Comparison of ENCODE assay signal across 28 cellular contexts in the genomic region with DNA sequence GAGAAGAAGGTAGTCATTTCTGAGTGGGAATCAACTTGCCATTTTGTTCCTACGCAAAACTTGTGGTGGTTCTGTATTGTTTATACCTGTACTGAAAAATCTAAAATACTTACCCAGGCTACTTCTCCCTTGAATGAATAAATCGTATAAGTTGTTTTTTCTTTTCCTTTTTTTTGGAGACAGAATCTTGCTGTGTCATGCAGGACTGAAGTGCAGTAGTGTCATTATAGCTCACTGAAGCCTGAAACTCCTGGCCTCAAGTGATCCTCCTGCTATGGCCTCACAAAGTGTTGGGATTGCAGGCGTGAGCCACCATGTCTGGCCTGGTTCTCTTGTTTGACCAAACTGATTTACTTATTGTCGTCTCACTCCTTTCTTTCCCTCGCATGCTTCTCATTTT. TPM values are rescaled to one million over a fixed set of nuclear protein-coding genes. Genes with fewer than 3 reads are reported as not detected.
DNase-seq lines count a peak whose midpoint lies in the region; ATAC-seq and TF ChIP-seq lines count a peak whose summit lies in the region.
"Had no signal": no experiment of that assay in that cellular context is flagged by ENCODE, and none has a peak within 500 bp of the region (broad histone marks: within the 10 kb centered on the region; RNA-seq: fewer than 3 reads in every experiment).

No MANE protein-coding gene starts in this region.

- H3K36me3 Mint-ChIP-seq in activated naive CD8-positive, alpha-beta T cell treated with anti-CD3 and anti-CD28 coated beads for 36 hours, result peaks cover 32% of the 10 kb centered on the region
- H3K36me3 Mint-ChIP-seq in activated naive CD8-positive, alpha-beta T cell treated with anti-CD3 and anti-CD28 coated beads, Interleukin-2, amount 50 U/mL, for 24 hours (ENCODE audit: low read depth), result peaks cover 62% of the 10 kb centered on the region
- peaks cover 70% of the 10 kb centered on the region for H3K36me3 Mint-ChIP-seq in GM23338 (ENCODE audit: low read depth)
- peaks cover 54% of the 10 kb centered on the region for H3K36me3 Mint-ChIP-seq in WTC11
- H3K36me3 Mint-ChIP-seq in progenitor cell of endocrine pancreas (ENCODE audit: insufficient read depth), result peaks cover 28% of the 10 kb centered on the region

- peaks cover 7% of the 10 kb centered on the region for H3K4me1 Mint-ChIP-seq in activated naive CD8-positive, alpha-beta T cell treated with anti-CD3 and anti-CD28 coated beads for 36 hours
- H3K4me1 Mint-ChIP-seq in activated naive CD8-positive, alpha-beta T cell treated with anti-CD3 and anti-CD28 coated beads, Interleukin-2, amount 50 U/mL, for 24 hours, result peaks cover 14% of the 10 kb centered on the region
- no peaks in the 10 kb centered on the region for H3K4me1 Mint-ChIP-seq in GM23338
- H3K4me1 Mint-ChIP-seq in WTC11, result no peaks in the 10 kb centered on the region
- peaks cover 4% of the 10 kb centered on the region for H3K4me1 Mint-ChIP-seq in progenitor cell of endocrine pancreas (ENCODE audit: low read depth)

- no peak overlapping the region for H3K4me3 Mint-ChIP-seq in activated naive CD8-positive, alpha-beta T cell treated with anti-CD3 and anti-CD28 coated beads for 36 hours
- H3K4me3 Mint-ChIP-seq in activated naive CD8-positive, alpha-beta T cell treated with anti-CD3 and anti-CD28 coated beads, Interleukin-2, amount 50 U/mL, for 24 hours, result no peak overlapping the region
- no peak overlapping the region for H3K4me3 Mint-ChIP-seq in GM23338
- no peak overlapping the region for H3K4me3 Mint-ChIP-seq in WTC11
- no peak overlapping the region for H3K4me3 Mint-ChIP-seq in progenitor cell of endocrine pancreas (ENCODE audit: low read depth)
- H3K4me3 Mint-ChIP-seq: activated CD4-positive, alpha-beta T cell treated with anti-CD3 and anti-CD28 coated beads, Interleukin-2, amount 10 ng/mL, durations not matched to agents 24 days and 14 days; naive thymus-derived CD4-positive, alpha-beta T cell; stimulated activated effector memory CD8-positive, alpha-beta T cell treated with anti-CD3 and anti-CD28 coated beads, Interleukin-12 subunit alpha, Interleukin-12 subunit beta, amount 100 ng/mL, for 72 hours had no signal

- H3K27ac Mint-ChIP-seq in activated naive CD8-positive, alpha-beta T cell treated with anti-CD3 and anti-CD28 coated beads for 36 hours, result peak overlapping the region; percentile 40
- no peak overlapping the region for H3K27ac Mint-ChIP-seq in activated naive CD8-positive, alpha-beta T cell treated with anti-CD3 and anti-CD28 coated beads, Interleukin-2, amount 50 U/mL, for 24 hours
- H3K27ac Mint-ChIP-seq in GM23338 (peak overlapping the region; percentile 89), WTC11 (peak overlapping the region; percentile 54), progenitor cell of endocrine pancreas (peak overlapping the region; percentile 8)
- H3K27ac Mint-ChIP-seq: activated CD4-positive, alpha-beta T cell treated with anti-CD3 and anti-CD28 coated beads, Interleukin-2, amount 10 ng/mL, durations not matched to agents 24 days and 14 days; stimulated activated effector memory CD8-positive, alpha-beta T cell treated with anti-CD3 and anti-CD28 coated beads, Interleukin-12 subunit alpha, Interleukin-12 subunit beta, amount 100 ng/mL, for 72 hours had no signal

- H3K36me3 ChIP-seq in GM23338 (ENCODE audit: insufficient read depth), result peaks cover 19% of the 10 kb centered on the region

- H3K4me2 ChIP-seq in GM23338, result no peak overlapping the region

- POLR2A ChIA-PET in WTC11 (lab: Charles Lee), result no interaction called here

- no peak for ATAC-seq in activated naive CD8-positive, alpha-beta T cell treated with anti-CD3 and anti-CD28 coated beads, Interleukin-2, amount 50 U/mL, for 24 hours
- ATAC-seq in GM23338 (no peak), WTC11 (no peak), HG03139 (IDR thresholded peaks at IDR 0.05; ENCODE audit: unreplicated experiment) (no peak)
- ATAC-seq: heart right ventricle; naive thymus-derived CD4-positive, alpha-beta T cell; stimulated activated effector memory CD8-positive, alpha-beta T cell treated with anti-CD3 and anti-CD28 coated beads, Interleukin-12 subunit alpha, Interleukin-12 subunit beta, amount 100 ng/mL, for 72 hours; upper lobe of right lung had no signal

- H2AFZ ChIP-seq in GM23338, result no peak overlapping the region

- H3K9me2 ChIP-seq in GM23338 (ENCODE audit: insufficient read depth), result no peaks in the 10 kb centered on the region

- DNase-seq in activated naive CD8-positive, alpha-beta T cell treated with anti-CD3 and anti-CD28 coated beads for 36 hours, result no peak
- DNase-seq in activated naive CD8-positive, alpha-beta T cell treated with anti-CD3 and anti-CD28 coated beads, Interleukin-2, amount 50 U/mL, for 24 hours, result no peak
- DNase-seq in GM23338 (ENCODE audit: low spot score), result no peak
- no peak for DNase-seq in WTC11 (ENCODE audit: low spot score)
- no peak for DNase-seq in progenitor cell of endocrine pancreas (ENCODE audit: low spot score, unreplicated experiment)
- DNase-seq in LoVo (ENCODE audit: low spot score), result no peak
- DNase-seq in stimulated activated naive CD4-positive, alpha-beta T cell treated with Interleukin-2 at 50 U/mL for 16 hours (lab: John Stamatoyannopoulos, UW), result no peak
- DNase-seq: activated CD4-positive, alpha-beta T cell treated with anti-CD3 and anti-CD28 coated beads, Interleukin-2, amount 10 ng/mL, durations not matched to agents 24 days and 14 days; activated naive CD4-positive, alpha-beta T cell treated with anti-CD3 and anti-CD28 coated beads, Interleukin-2, amount 50 U/mL, for 16 hours; amygdala; foreskin melanocyte; heart right ventricle; IMR-90; kidney; naive thymus-derived CD4-positive, alpha-beta T cell; NCI-H1092; NCI-H1694 treated with DMSO at 0.1 percent for 48 hours; NCI-H446 treated with DMSO at 0.1 percent for 48 hours; NCI-H774; occipital lobe; SHP77 treated with DMSO at 0.1 percent for 48 hours; T1000; upper lobe of right lung had no signal

- no peak overlapping the region for H3K27ac ChIP-seq in GM23338 (ENCODE audit: low read depth)
- H3K27ac ChIP-seq: heart right ventricle, suprapubic skin, upper lobe of right lung, VCaP had no signal

- no peaks in the 10 kb centered on the region for H3K27me3 Mint-ChIP-seq in activated naive CD8-positive, alpha-beta T cell treated with anti-CD3 and anti-CD28 coated beads for 36 hours
- no peaks in the 10 kb centered on the region for H3K27me3 Mint-ChIP-seq in activated naive CD8-positive, alpha-beta T cell treated with anti-CD3 and anti-CD28 coated beads, Interleukin-2, amount 50 U/mL, for 24 hours
- H3K27me3 Mint-ChIP-seq in GM23338 (ENCODE audit: insufficient read depth, low read depth, poor library complexity) (peaks cover 6% of the 10 kb centered on the region), WTC11 (ENCODE audit: low read depth) (no peaks in the 10 kb centered on the region), progenitor cell of endocrine pancreas (no peaks in the 10 kb centered on the region)
- H3K27me3 Mint-ChIP-seq: activated CD4-positive, alpha-beta T cell treated with anti-CD3 and anti-CD28 coated beads, Interleukin-2, amount 10 ng/mL, durations not matched to agents 24 days and 14 days; naive thymus-derived CD4-positive, alpha-beta T cell had no signal

- no peaks in the 10 kb centered on the region for H3K9me3 Mint-ChIP-seq in activated naive CD8-positive, alpha-beta T cell treated with anti-CD3 and anti-CD28 coated beads for 36 hours
- H3K9me3 Mint-ChIP-seq in activated naive CD8-positive, alpha-beta T cell treated with anti-CD3 and anti-CD28 coated beads, Interleukin-2, amount 50 U/mL, for 24 hours, result no peaks in the 10 kb centered on the region
- H3K9me3 Mint-ChIP-seq in GM23338, result no peaks in the 10 kb centered on the region
- H3K9me3 Mint-ChIP-seq in WTC11, result no peaks in the 10 kb centered on the region; the same call in 1 of the 2 replicates
- no peaks in the 10 kb centered on the region for H3K9me3 Mint-ChIP-seq in progenitor cell of endocrine pancreas (ENCODE audit: low read depth)
- H3K9me3 Mint-ChIP-seq: activated CD4-positive, alpha-beta T cell treated with anti-CD3 and anti-CD28 coated beads, Interleukin-2, amount 10 ng/mL, durations not matched to agents 24 days and 14 days; naive thymus-derived CD4-positive, alpha-beta T cell; stimulated activated effector memory CD8-positive, alpha-beta T cell treated with anti-CD3 and anti-CD28 coated beads, Interleukin-12 subunit alpha, Interleukin-12 subunit beta, amount 100 ng/mL, for 72 hours had no signal

- CTCF ChIA-PET in WTC11 (lab: Charles Lee), result no interaction called here

- TF ChIP-seq CTCF in GM23338 (conservative IDR thresholded peaks at IDR 0.05; ENCODE audit: low read depth in 2 of 2) (no peak), WTC11 (IDR thresholded peaks at IDR 0.05) (no peak), progenitor cell of endocrine pancreas (IDR thresholded peaks at IDR 0.05; ENCODE audit: unreplicated experiment) (no peak)

- H3F3A ChIP-seq in GM23338 (replicated peaks; ENCODE audit: low read depth), result no peaks in the 10 kb centered on the region

- no peaks in the 10 kb centered on the region for H3K27me3 ChIP-seq in GM23338 (ENCODE audit: insufficient read depth)
- H3K27me3 ChIP-seq: heart right ventricle, suprapubic skin, upper lobe of right lung had no signal

- no peaks in the 10 kb centered on the region for H3K4me1 ChIP-seq in GM23338 (ENCODE audit: insufficient read depth)
- H3K4me1 ChIP-seq: HAP-1, suprapubic skin, upper lobe of right lung had no signal

- H4K20me1 ChIP-seq in GM23338 (replicated peaks; ENCODE audit: insufficient read depth), result peaks cover 6% of the 10 kb centered on the region

- H3K4me3 ChIP-seq in GM23338, result no peak overlapping the region
- H3K4me3 ChIP-seq: HAP-1, heart right ventricle, suprapubic skin, upper lobe of right lung had no signal

- peaks cover 95% of the 10 kb centered on the region for H3K79me2 ChIP-seq in GM23338 (replicated peaks; ENCODE audit: insufficient read depth)

RNA-seq across cellular contexts. Expression of a gene that starts 27.9 kb away (rescaled TPM):
- total RNA-seq in activated naive CD8-positive, alpha-beta T cell treated with anti-CD3 and anti-CD28 coated beads for 36 hours, result 100 to 1,000 TPM; 150 to 156 TPM
- 53.1 and 57.3 TPM in 2 replicates for total RNA-seq in GM23338 (2014; rRNA removed; shearing (Covaris generic))
- 31.5 and 40.3 TPM in 2 replicates for polyA plus RNA-seq in GM23338 (2016; fragmentation: Nextera tagmentation; extraction: Ambion mirVana)
- 91.0 to 94.4 TPM (median 92.4 TPM) in 3 replicates for total RNA-seq in WTC11 (2021)
- 90.9 and 94.7 TPM in 2 replicates for total RNA-seq in progenitor cell of endocrine pancreas

RNA-seq across cellular contexts. Expression of a gene that starts 46.5 kb away (rescaled TPM):
- 1 to 10 TPM; 6.3 to 7.7 TPM for total RNA-seq in activated naive CD8-positive, alpha-beta T cell treated with anti-CD3 and anti-CD28 coated beads for 36 hours
- total RNA-seq in GM23338 (2014; rRNA removed; shearing (Covaris generic)), result 4.8 and 5.2 TPM in 2 replicates
- polyA plus RNA-seq in GM23338 (2016; fragmentation: Nextera tagmentation; extraction: Ambion mirVana), result 70.5 and 76.8 TPM in 2 replicates
- total RNA-seq in WTC11 (2021), result 14.3 to 16.7 TPM (median 16.3 TPM) in 3 replicates
- 17.9 and 18.6 TPM in 2 replicates for total RNA-seq in progenitor cell of endocrine pancreas
